Comparison of ENCODE assay signal across 8 cellular contexts in genomic region chr3:154122096-154122911, GRCh38. TPM values are rescaled to one million over a fixed set of nuclear protein-coding genes. Genes with fewer than 3 reads are reported as not detected.
DNase-seq lines count a peak whose midpoint lies in the region; ATAC-seq and TF ChIP-seq lines count a peak whose summit lies in the region.

No MANE protein-coding gene starts in this region.

- no peak for TF ChIP-seq EP300 in tibial nerve (IDR thresholded peaks at IDR 0.05)

- no peak for TF ChIP-seq POLR2A in tibial nerve (IDR thresholded peaks at IDR 0.05)

- H3K4me3 ChIP-seq in lower lobe of right lung (peak overlapping the region; percentile 92), tibial nerve (peak overlapping the region; percentile 56 to 86 (median 70))

- peak; percentile 35 to 62 for ATAC-seq in lower lobe of right lung
- ATAC-seq in HG02884 (IDR thresholded peaks at IDR 0.05; ENCODE audit: unreplicated experiment) = no peak

- 2% methylated on average over 24 to 33 of the region's 60 CpGs for WGBS in tibial nerve, 2 donors

- H3K9me3 ChIP-seq in lower lobe of right lung = no peaks in the 10 kb centered on the region
- H3K9me3 ChIP-seq in tibial nerve = no peaks in the 10 kb centered on the region

- no peak for TF ChIP-seq CTCF in lower lobe of right lung (IDR thresholded peaks at IDR 0.05)
- TF ChIP-seq CTCF in tibial nerve (IDR thresholded peaks at IDR 0.05) = no peak

- H3K36me3 ChIP-seq in lower lobe of right lung (no peaks in the 10 kb centered on the region), tibial nerve (no peaks in the 10 kb centered on the region)

- intact Hi-C loops in lower lobe of right lung (cut with DNase I) = no loop called here

- H3K4me1 ChIP-seq in lower lobe of right lung (peaks cover 7% of the 10 kb centered on the region), tibial nerve (peaks cover 0 to 12% (median 0%) of the 10 kb centered on the region in 4 donors)

- DNase-seq in DMS53 (lab: John Stamatoyannopoulos, UW) = peak; percentile 50
- no peak for DNase-seq in DMS53 treated with DMSO at 0.1 percent for 48 hours (lab: John Stamatoyannopoulos, UW; ENCODE audit: unreplicated experiment)
- peak; percentile 65 for DNase-seq in NCI-H146 (lab: John Stamatoyannopoulos, UW)
- DNase-seq in lower lobe of right lung = peak; percentile 49
- no peak for DNase-seq in tibial nerve (ENCODE audit: low spot score in 2 of 2)
- no peak for DNase-seq in NCI-H2081 (lab: John Stamatoyannopoulos, UW)

- H3K27ac ChIP-seq in cingulate gyrus (ENCODE audit: low read depth, low read length) (peak overlapping the region; percentile 58), lower lobe of right lung (peak overlapping the region; percentile 75), tibial nerve (peak overlapping the region; percentile 51 to 87 (median 76))

- peaks cover 13% of the 10 kb centered on the region for H3K27me3 ChIP-seq in lower lobe of right lung (ENCODE audit: low read depth)
- H3K27me3 ChIP-seq in tibial nerve = peaks cover 0 to 3% of the 10 kb centered on the region in 2 donors

RNA-seq across cellular contexts. Expression of gene ARHGEF26, which starts 1.1 kb away (rescaled TPM):
- total RNA-seq in lower lobe of right lung = 50.9 TPM
- 10 to 100 TPM; 44.7 to 82.8 (median 64.4) TPM for total RNA-seq in tibial nerve

Comparison
In these comparisons a context has a peak if more than half of its experiments do, and no peak if none do; other contexts are left out.
1. DNase-seq: peak in DMS53 (single experiment), NCI-H146 (single experiment) and lower lobe of right lung (single experiment); none in DMS53 treated with DMSO at 0.1 percent for 48 hours (single experiment), tibial nerve (0 of 2) and NCI-H2081 (0 of 2).
2. Peak in every context shown above with its lines, with median percentiles within 50 percentile points of each other: H3K27ac ChIP-seq.